18 cellular contexts compared by ENCODE assay signal in genomic region chr1:198333744-198334143, GRCh38.
A peak's percentile ranks its signal among the peaks of the same experiment; 100 is the strongest.
DNase-seq lines count a peak whose midpoint lies in the region; ATAC-seq and TF ChIP-seq lines count a peak whose summit lies in the region.
"Had no signal": no experiment of that assay in that cellular context is flagged by ENCODE, and none has a peak within 500 bp of the region (broad histone marks: within the 10 kb centered on the region; RNA-seq: fewer than 3 reads in every experiment).

No MANE protein-coding gene starts in this region.

- CTCF ChIA-PET in RWPE1 (lab: Yijun Ruan, JAX) = interaction anchor here (0.6 to 1.8 kb wide), 3 partner anchors 12 to 833 kb away, joined by 3 to 7 read pairs (median 3); no protein-coding TSS in a partner anchor

- POLR2A ChIA-PET in RWPE1 (lab: Yijun Ruan, JAX; ENCODE audit: low non-redundant PET) = no interaction called here

- H3K4me3 ChIP-seq in fibroblast of mammary gland (ENCODE audit: control insufficient read depth, low read depth, low read length) (no peak overlapping the region), left lung (no peak overlapping the region)
- H3K4me3 ChIP-seq: BLaER1, GM12878, tibial nerve had no signal

- no peaks in the 10 kb centered on the region for H3K4me1 ChIP-seq in left lung
- H3K4me1 ChIP-seq: BLaER1, parathyroid adenoma, tibial nerve had no signal

- H3K9me3 ChIP-seq in left lung = no peaks in the 10 kb centered on the region
- H3K9me3 ChIP-seq: BLaER1, tibial nerve had no signal

- DNase-seq in HFFc6 (no peak), RWPE1 (ENCODE audit: low spot score) (peak; percentile 53), fibroblast of mammary gland (ENCODE audit: low read depth) (peak; percentile 38), stromal cell of bone marrow (ENCODE audit: low read depth) (peak; percentile 2), left lung (no peak), NCI-H2029 treated with DMSO at 0.1 percent for 48 hours (lab: John Stamatoyannopoulos, UW) (no peak)
- no peak for DNase-seq in stimulated activated naive CD8-positive, alpha-beta T cell treated with anti-CD3 and anti-CD28 coated beads, Interleukin-15, Interleukin-2, amounts not matched to agents 100 U/mL and 50 U/mL, for 24 hours
- DNase-seq: activated CD4-positive, alpha-beta T cell treated with anti-CD3 and anti-CD28 coated beads, Interleukin-2, amount 50 U/mL, for 1 hour; activated CD8-positive, alpha-beta memory T cell treated with anti-CD3 and anti-CD28 coated beads, Interleukin-2, amount 50 U/mL, for 48 hours; NCI-H1694; NCI-H446; NK-92 treated with Interleukin-12 subunit alpha and Interleukin-12 subunit beta, amount 100 ng/mL, for 24 hours; stimulated activated naive B cell treated with anti-CD40 and anti-IgM and Interleukin-4, amounts not matched to agents 10 μg/mL and 1 μg/mL and 100 μg/mL, for 72 hours had no signal

- TF ChIP-seq CTCF in HFFc6 (IDR thresholded peaks at IDR 0.05) = no peak
- no peak for TF ChIP-seq CTCF in RWPE1 (conservative IDR thresholded peaks at IDR 0.05; ENCODE audit: low read depth)
- no peak for TF ChIP-seq CTCF in fibroblast of mammary gland (conservative IDR thresholded peaks at IDR 0.05; ENCODE audit: control insufficient read depth, insufficient read depth, low read depth, low read length)
- TF ChIP-seq CTCF in left lung (IDR thresholded peaks at IDR 0.05) = no peak

- H3K27ac Mint-ChIP-seq in HFFc6 = peak overlapping the region; percentile 25; the same call in 1 of the 2 replicates
- H3K27ac Mint-ChIP-seq: natural killer cell treated with Interleukin-12 subunit alpha and Interleukin-12 subunit beta and Interleukin-15 and Interleukin-18, amount 100 ng/mL, for 72 hours; stimulated activated naive B cell treated with anti-CD40 and anti-IgM and Interleukin-4, amounts not matched to agents 10 μg/mL and 1 μg/mL and 100 μg/mL, for 72 hours had no signal

- peaks cover 37% of the 10 kb centered on the region for H3K4me1 Mint-ChIP-seq in HFFc6 (ENCODE audit: low read depth)
- H3K4me1 Mint-ChIP-seq: stimulated activated naive B cell treated with anti-CD40 and anti-IgM and Interleukin-4, amounts not matched to agents 10 μg/mL and 1 μg/mL and 100 μg/mL, for 72 hours had no signal

- ATAC-seq in left lung = no peak
- no peak for ATAC-seq in stimulated activated naive CD8-positive, alpha-beta T cell treated with anti-CD3 and anti-CD28 coated beads, Interleukin-15, Interleukin-2, amounts not matched to agents 100 U/mL and 50 U/mL, for 24 hours
- ATAC-seq: GM12878; natural killer cell treated with Interleukin-12 subunit alpha and Interleukin-12 subunit beta and Interleukin-15 and Interleukin-18, amount 100 ng/mL, for 72 hours; stimulated activated naive B cell treated with anti-CD40 and anti-IgM and Interleukin-4, amounts not matched to agents 10 μg/mL and 1 μg/mL and 100 μg/mL, for 72 hours had no signal

- peaks cover 13% of the 10 kb centered on the region for H3K9me3 Mint-ChIP-seq in HFFc6
- H3K9me3 Mint-ChIP-seq: stimulated activated naive B cell treated with anti-CD40 and anti-IgM and Interleukin-4, amounts not matched to agents 10 μg/mL and 1 μg/mL and 100 μg/mL, for 72 hours had no signal

- peaks cover 30% of the 10 kb centered on the region for H3K27me3 Mint-ChIP-seq in HFFc6 (ENCODE audit: insufficient read depth)

- H3K27ac ChIP-seq in RWPE1 (no peak overlapping the region), left lung (no peak overlapping the region)
- H3K27ac ChIP-seq: BLaER1, parathyroid adenoma, tibial nerve had no signal

- H3K36me3 ChIP-seq in left lung = no peaks in the 10 kb centered on the region
- H3K36me3 ChIP-seq: BLaER1, tibial nerve had no signal

- peak overlapping the region; percentile 17; the same call in 1 of the 2 replicates for H3K4me3 Mint-ChIP-seq in HFFc6
- H3K4me3 Mint-ChIP-seq: natural killer cell treated with Interleukin-12 subunit alpha and Interleukin-12 subunit beta and Interleukin-15 and Interleukin-18, amount 100 ng/mL, for 72 hours; stimulated activated naive B cell treated with anti-CD40 and anti-IgM and Interleukin-4, amounts not matched to agents 10 μg/mL and 1 μg/mL and 100 μg/mL, for 72 hours had no signal

- peaks cover 11% of the 10 kb centered on the region for H3K36me3 Mint-ChIP-seq in HFFc6 (ENCODE audit: low read depth)
- H3K36me3 Mint-ChIP-seq: stimulated activated naive B cell treated with anti-CD40 and anti-IgM and Interleukin-4, amounts not matched to agents 10 μg/mL and 1 μg/mL and 100 μg/mL, for 72 hours had no signal

- intact Hi-C loops in left lung (cut with DNase I) = no loop called here

- no peaks in the 10 kb centered on the region for H3K27me3 ChIP-seq in left lung
- H3K27me3 ChIP-seq: BLaER1, tibial nerve had no signal

Comparison
In these comparisons a context has a peak if more than half of its experiments do, and no peak if none do; other contexts are left out.
1. DNase-seq: peak in RWPE1 (single experiment), fibroblast of mammary gland (single experiment) and stromal cell of bone marrow (single experiment); none in HFFc6 (single experiment), left lung (0 of 2), NCI-H2029 treated with DMSO at 0.1 percent for 48 hours (single experiment) and stimulated activated naive CD8-positive, alpha-beta T cell treated with anti-CD3 and anti-CD28 coated beads, Interleukin-15, Interleukin-2, amounts not matched to agents 100 U/mL and 50 U/mL, for 24 hours (single experiment).